ENCODE assay signal across 13 cellular contexts in the genomic region with DNA sequence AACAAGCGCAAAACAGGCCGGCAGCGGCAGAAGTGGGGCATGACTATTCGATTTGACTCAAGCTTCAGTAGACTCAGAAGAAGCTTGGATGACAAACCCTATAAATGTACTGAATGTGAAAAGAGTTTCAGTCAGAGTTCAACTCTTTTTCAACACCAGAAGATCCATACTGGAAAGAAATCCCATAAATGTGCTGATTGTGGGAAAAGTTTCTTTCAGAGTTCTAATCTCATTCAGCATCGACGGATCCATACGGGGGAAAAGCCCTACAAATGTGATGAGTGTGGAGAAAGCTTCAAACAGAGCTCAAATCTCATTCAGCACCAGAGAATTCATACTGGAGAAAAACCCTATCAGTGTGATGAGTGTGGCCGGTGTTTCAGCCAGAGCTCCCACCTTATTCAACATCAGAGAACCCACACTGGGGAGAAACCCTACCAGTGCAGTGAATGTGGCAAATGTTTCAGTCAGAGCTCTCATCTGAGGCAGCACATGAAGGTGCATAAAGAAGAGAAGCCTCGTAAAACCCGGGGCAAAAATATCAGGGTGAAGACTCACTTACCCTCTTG.
"Had no signal": no experiment of that assay in that cellular context is flagged by ENCODE, and none has a peak within 500 bp of the region (broad histone marks: within the 10 kb centered on the region; RNA-seq: fewer than 3 reads in every experiment).

No MANE protein-coding gene starts in this region.

- H3K36me3 ChIP-seq: colonic mucosa, uterus had no signal

- DNase-seq: activated CD4-positive, alpha-beta T cell treated with anti-CD3 and anti-CD28 coated beads for 48 hours; activated naive CD4-positive, alpha-beta T cell; activated T-cell treated with anti-CD3 and anti-CD28 coated beads, Interleukin-2, amount 50 U/mL, for 24 hours; colonic mucosa; effector memory CD4-positive, alpha-beta T cell; kidney; left ventricle myocardium superior; retina; stimulated activated CD4-positive, alpha-beta T cell treated with anti-CD3 and anti-CD28 coated beads, Interleukin-4, amount 100 ng/mL, for 4 hours; tibial artery; uterus; WERI-Rb-1 had no signal

- H3K4me1 ChIP-seq: colonic mucosa had no signal

- H3K4me3 ChIP-seq: colonic mucosa, skin epidermis, tibial artery, uterus had no signal

- H3K27ac Mint-ChIP-seq: activated T-cell treated with anti-CD3 and anti-CD28 coated beads, Interleukin-2, amount 50 U/mL, for 24 hours had no signal

- H3K27me3 Mint-ChIP-seq: activated T-cell treated with anti-CD3 and anti-CD28 coated beads, Interleukin-2, amount 50 U/mL, for 24 hours had no signal

- H3K9me3 ChIP-seq: colonic mucosa, tibial artery, uterus had no signal

- H3K27ac ChIP-seq: colonic mucosa, skin epidermis, tibial artery, uterus, WERI-Rb-1 had no signal

- H3K27me3 ChIP-seq: colonic mucosa, tibial artery, uterus had no signal

- ATAC-seq: left ventricle myocardium superior had no signal
